8 cellular contexts compared by ENCODE assay signal in genomic region chr10:48390933-48391845, GRCh38.
DNase-seq lines count a peak whose midpoint lies in the region; ATAC-seq and TF ChIP-seq lines count a peak whose summit lies in the region.

No MANE protein-coding gene starts in this region.

- intact Hi-C loops in activated CD4-positive, alpha-beta T cell treated with anti-CD3 and anti-CD28 coated beads, Interleukin-2, amount 10 ng/mL, durations not matched to agents 24 days and 14 days (cut with micrococcal nuclease), result no loop called here
- intact Hi-C loops in activated T-helper 1 cell treated with anti-CD3 and anti-CD28 coated beads, Interleukin-12 subunit alpha, Interleukin-12 subunit beta, Interleukin-2, Interleukin-4 antibody, amounts not matched to agents 30 ng/mL and 10 ng/mL and 1 ng/mL, durations not matched to agents 14 hours and 24 hours and 36 hours (cut with micrococcal nuclease), result loop anchor here (2.0 to 5.0 kb wide), 2 partner anchors 16 to 84 kb away; partner anchors contain the start of gene MAPK8
- intact Hi-C loops in esophagus muscularis mucosa (cut with DNase I), result no loop called here

- peak; percentile 78 for ATAC-seq in HG03095 (IDR thresholded peaks at IDR 0.05; ENCODE audit: unreplicated experiment)

- peak overlapping the region; percentile 0 for H3K4me3 Mint-ChIP-seq in activated CD4-positive, alpha-beta T cell treated with anti-CD3 and anti-CD28 coated beads, Interleukin-2, amount 10 ng/mL, durations not matched to agents 24 days and 14 days
- peak overlapping the region; percentile 6 for H3K4me3 Mint-ChIP-seq in activated T-helper 1 cell treated with anti-CD3 and anti-CD28 coated beads, Interleukin-12 subunit alpha, Interleukin-12 subunit beta, Interleukin-2, Interleukin-4 antibody, amounts not matched to agents 30 ng/mL and 10 ng/mL and 1 ng/mL, durations not matched to agents 14 hours and 24 hours and 36 hours

- no peak overlapping the region for H3K27ac Mint-ChIP-seq in activated CD4-positive, alpha-beta T cell treated with anti-CD3 and anti-CD28 coated beads, Interleukin-2, amount 10 ng/mL, durations not matched to agents 24 days and 14 days
- no peak overlapping the region for H3K27ac Mint-ChIP-seq in activated T-helper 1 cell treated with anti-CD3 and anti-CD28 coated beads, Interleukin-12 subunit alpha, Interleukin-12 subunit beta, Interleukin-2, Interleukin-4 antibody, amounts not matched to agents 30 ng/mL and 10 ng/mL and 1 ng/mL, durations not matched to agents 14 hours and 24 hours and 36 hours

- TF ChIP-seq CTCF in esophagus muscularis mucosa (IDR thresholded peaks at IDR 0.05), result no peak

- no peak for TF ChIP-seq POLR2A in esophagus muscularis mucosa (IDR thresholded peaks at IDR 0.05; ENCODE audit: low read depth)

- no peaks in the 10 kb centered on the region for H3K36me3 ChIP-seq in esophagus muscularis mucosa

- no peak for TF ChIP-seq EP300 in esophagus muscularis mucosa (IDR thresholded peaks at IDR 0.05)

- H3K9me3 Mint-ChIP-seq in activated CD4-positive, alpha-beta T cell treated with anti-CD3 and anti-CD28 coated beads, Interleukin-2, amount 10 ng/mL, durations not matched to agents 24 days and 14 days, result no peaks in the 10 kb centered on the region
- no peaks in the 10 kb centered on the region for H3K9me3 Mint-ChIP-seq in activated T-helper 1 cell treated with anti-CD3 and anti-CD28 coated beads, Interleukin-12 subunit alpha, Interleukin-12 subunit beta, Interleukin-2, Interleukin-4 antibody, amounts not matched to agents 30 ng/mL and 10 ng/mL and 1 ng/mL, durations not matched to agents 14 hours and 24 hours and 36 hours

- 93% methylated on average over 4 of the region's 4 CpGs for WGBS in esophagus muscularis mucosa

- H3K27me3 Mint-ChIP-seq in activated CD4-positive, alpha-beta T cell treated with anti-CD3 and anti-CD28 coated beads, Interleukin-2, amount 10 ng/mL, durations not matched to agents 24 days and 14 days, result peaks cover 2% of the 10 kb centered on the region
- H3K27me3 Mint-ChIP-seq in activated T-helper 1 cell treated with anti-CD3 and anti-CD28 coated beads, Interleukin-12 subunit alpha, Interleukin-12 subunit beta, Interleukin-2, Interleukin-4 antibody, amounts not matched to agents 30 ng/mL and 10 ng/mL and 1 ng/mL, durations not matched to agents 14 hours and 24 hours and 36 hours (ENCODE audit: insufficient read depth), result peaks cover 4% of the 10 kb centered on the region

- H3K4me3 ChIP-seq in skeletal muscle cell (ENCODE audit: low read depth, low read length), result no peak overlapping the region
- H3K4me3 ChIP-seq in esophagus muscularis mucosa, result no peak overlapping the region

- no peaks in the 10 kb centered on the region for H3K27me3 ChIP-seq in esophagus muscularis mucosa

- peaks cover 28% of the 10 kb centered on the region for H3K4me1 Mint-ChIP-seq in activated CD4-positive, alpha-beta T cell treated with anti-CD3 and anti-CD28 coated beads, Interleukin-2, amount 10 ng/mL, durations not matched to agents 24 days and 14 days
- peaks cover 41% of the 10 kb centered on the region for H3K4me1 Mint-ChIP-seq in activated T-helper 1 cell treated with anti-CD3 and anti-CD28 coated beads, Interleukin-12 subunit alpha, Interleukin-12 subunit beta, Interleukin-2, Interleukin-4 antibody, amounts not matched to agents 30 ng/mL and 10 ng/mL and 1 ng/mL, durations not matched to agents 14 hours and 24 hours and 36 hours (ENCODE audit: low read depth)

- H3K4me1 ChIP-seq in esophagus muscularis mucosa, result peaks cover 17 to 31% (median 18%) of the 10 kb centered on the region in 4 donors

- peak; percentile 57 for DNase-seq in activated CD4-positive, alpha-beta T cell treated with anti-CD3 and anti-CD28 coated beads, Interleukin-2, amount 10 ng/mL, durations not matched to agents 24 days and 14 days
- no peak for DNase-seq in activated CD4-positive, alpha-beta T cell treated with anti-CD3 and anti-CD28 coated beads, Interleukin-2, amount 50 U/mL, for 1 hour
- DNase-seq in activated T-helper 1 cell treated with anti-CD3 and anti-CD28 coated beads, Interleukin-12 subunit alpha, Interleukin-12 subunit beta, Interleukin-2, Interleukin-4 antibody, amounts not matched to agents 30 ng/mL and 10 ng/mL and 1 ng/mL, durations not matched to agents 14 hours and 24 hours and 36 hours (ENCODE audit: low spot score), result no peak
- DNase-seq in skeletal muscle cell (ENCODE audit: low read depth) (peak; percentile 21), esophagus muscularis mucosa (ENCODE audit: extremely low spot score) (no peak)
- no peak for DNase-seq in activated CD4-positive, CD25-positive, alpha-beta regulatory T cell treated with anti-CD3 and anti-CD28 coated beads, Interleukin-2, amount 50 U/mL, for 72 hours
- DNase-seq in central memory CD4-positive, alpha-beta T cell, result no peak

- no peaks in the 10 kb centered on the region for H3K9me3 ChIP-seq in esophagus muscularis mucosa

- H3K27ac ChIP-seq in esophagus muscularis mucosa (replicated peaks in 1 of 4), result no peak overlapping the region

- no peaks in the 10 kb centered on the region for H3K36me3 Mint-ChIP-seq in activated CD4-positive, alpha-beta T cell treated with anti-CD3 and anti-CD28 coated beads, Interleukin-2, amount 10 ng/mL, durations not matched to agents 24 days and 14 days (ENCODE audit: low read depth)
- H3K36me3 Mint-ChIP-seq in activated T-helper 1 cell treated with anti-CD3 and anti-CD28 coated beads, Interleukin-12 subunit alpha, Interleukin-12 subunit beta, Interleukin-2, Interleukin-4 antibody, amounts not matched to agents 30 ng/mL and 10 ng/mL and 1 ng/mL, durations not matched to agents 14 hours and 24 hours and 36 hours (ENCODE audit: low read depth), result peaks cover 2% of the 10 kb centered on the region

Comparison
In these comparisons a context has a peak if more than half of its experiments do, and no peak if none do; other contexts are left out.
1. DNase-seq: peak in activated CD4-positive, alpha-beta T cell treated with anti-CD3 and anti-CD28 coated beads, Interleukin-2, amount 10 ng/mL, durations not matched to agents 24 days and 14 days (single experiment) and skeletal muscle cell (single experiment); none in activated CD4-positive, alpha-beta T cell treated with anti-CD3 and anti-CD28 coated beads, Interleukin-2, amount 50 U/mL, for 1 hour (single experiment), activated T-helper 1 cell treated with anti-CD3 and anti-CD28 coated beads, Interleukin-12 subunit alpha, Interleukin-12 subunit beta, Interleukin-2, Interleukin-4 antibody, amounts not matched to agents 30 ng/mL and 10 ng/mL and 1 ng/mL, durations not matched to agents 14 hours and 24 hours and 36 hours (single experiment), activated CD4-positive, CD25-positive, alpha-beta regulatory T cell treated with anti-CD3 and anti-CD28 coated beads, Interleukin-2, amount 50 U/mL, for 72 hours (single experiment), esophagus muscularis mucosa (single experiment) and central memory CD4-positive, alpha-beta T cell (single experiment).